ENCODE assay signal across 9 cellular contexts in the genomic region with DNA sequence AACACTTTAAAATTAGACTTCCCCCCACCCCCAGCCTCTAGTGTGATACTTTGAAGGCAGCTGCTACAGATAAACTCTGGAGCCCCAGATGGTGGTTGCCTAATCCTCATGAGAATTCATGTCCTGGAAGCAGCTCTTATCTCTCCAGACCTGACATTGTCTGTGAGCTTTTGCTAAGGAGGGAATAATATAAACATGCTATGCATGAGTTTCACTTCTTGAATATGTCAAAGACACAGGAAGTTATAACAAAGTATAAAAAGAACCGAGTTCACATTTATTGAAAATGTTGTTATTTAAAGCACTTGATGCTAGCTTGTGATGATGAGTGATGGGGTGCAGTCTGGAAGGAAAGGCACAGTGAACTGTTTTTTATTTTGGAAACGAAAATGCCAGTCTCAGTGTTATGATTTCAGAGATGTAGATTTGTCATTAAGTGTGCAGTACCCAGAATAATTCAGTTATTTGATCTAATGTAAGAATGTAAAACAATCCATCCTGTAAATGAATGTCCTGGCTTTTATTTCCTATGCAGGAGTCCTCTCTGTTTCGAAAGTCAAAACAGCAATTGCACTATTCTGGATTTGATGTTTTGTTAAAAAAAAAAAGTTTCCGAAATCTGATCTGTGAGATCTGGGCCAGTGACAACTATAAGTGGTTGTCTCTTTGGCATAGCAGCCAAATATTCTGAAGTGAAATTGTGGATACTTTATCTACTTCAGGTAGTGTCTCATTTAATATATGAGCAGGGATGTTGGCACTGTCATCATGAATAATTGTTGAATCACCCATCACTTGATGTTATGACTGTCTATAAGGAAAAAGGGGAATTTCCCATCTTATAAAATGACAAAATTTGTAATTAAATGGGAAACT.
A peak's percentile ranks its signal among the peaks of the same experiment; 100 is the strongest.
DNase-seq lines count a peak whose midpoint lies in the region; ATAC-seq and TF ChIP-seq lines count a peak whose summit lies in the region.
"Had no signal": no experiment of that assay in that cellular context is flagged by ENCODE, and none has a peak within 500 bp of the region (broad histone marks: within the 10 kb centered on the region; RNA-seq: fewer than 3 reads in every experiment).

No MANE protein-coding gene starts in this region.

- H3K9me3 ChIP-seq in DND-41 (ENCODE audit: insufficient read depth, low read length, severe bottlenecking) (no peaks in the 10 kb centered on the region), adipocyte (ENCODE audit: control insufficient read depth, low read length) (no peaks in the 10 kb centered on the region), skeletal muscle satellite cell (replicated peaks; ENCODE audit: low read length) (no peaks in the 10 kb centered on the region), body of pancreas (no peaks in the 10 kb centered on the region)
- H3K9me3 ChIP-seq: gastrocnemius medialis had no signal

- H3K4me2 ChIP-seq in DND-41 (ENCODE audit: insufficient read depth, low read length) (peak overlapping the region; percentile 49), skeletal muscle satellite cell (ENCODE audit: low read length) (peak overlapping the region; percentile 41)

- intact Hi-C loops in body of pancreas (cut with DNase I): no loop called here

- TF ChIP-seq CTCF in DND-41 (IDR thresholded peaks at IDR 0.05; ENCODE audit: borderline replicate concordance, extremely low read depth, low read length, poor library complexity, severe bottlenecking) (no peak), body of pancreas (IDR thresholded peaks at IDR 0.05) (no peak)

- H3K36me3 ChIP-seq in DND-41 (ENCODE audit: insufficient read depth, low read length): 0 out of 2 replicates have a peak, but pooled peaks cover 3% of the 10 kb centered on the region
- no peaks in the 10 kb centered on the region for H3K36me3 ChIP-seq in adipocyte (ENCODE audit: control insufficient read depth, insufficient read depth, low read length, severe bottlenecking)
- H3K36me3 ChIP-seq in skeletal muscle satellite cell (ENCODE audit: insufficient read depth, low read length): no peaks in the 10 kb centered on the region
- H3K36me3 ChIP-seq in body of pancreas (replicated peaks in 1 of 2; ENCODE audit: insufficient read depth in 1 of 2, low read depth in 2 of 2): no peaks in the 10 kb centered on the region
- H3K36me3 ChIP-seq: gastrocnemius medialis had no signal

- H3K4me3 ChIP-seq in DND-41 (ENCODE audit: low read depth in 1 of 2, low read length in 2 of 2) (peak overlapping the region in 1 of 2 experiments; percentile 25; a peak in 1 of 4 replicates), adipocyte (ENCODE audit: low read length) (peak overlapping the region; percentile 3), skeletal muscle satellite cell (ENCODE audit: low read length) (no peak overlapping the region), body of pancreas (no peak overlapping the region)
- H3K4me3 ChIP-seq: gastrocnemius medialis had no signal

- TF ChIP-seq POLR2A in body of pancreas (IDR thresholded peaks at IDR 0.05): no peak

- H3K4me1 ChIP-seq in DND-41 (ENCODE audit: insufficient read depth, low read length) (peaks cover 58% of the 10 kb centered on the region), adipocyte (ENCODE audit: control insufficient read depth, insufficient read depth, low read length) (peaks cover 17% of the 10 kb centered on the region), skeletal muscle satellite cell (ENCODE audit: control insufficient read depth, insufficient read depth, low read length) (peaks cover 28% of the 10 kb centered on the region), body of pancreas (no peaks in the 10 kb centered on the region)

- no peak overlapping the region for H2AFZ ChIP-seq in DND-41 (ENCODE audit: low read depth, low read length)

- peak; percentile 95 for ATAC-seq in DND-41 (ENCODE audit: insufficient read depth, low read depth)
- peak; percentile 53 for ATAC-seq in GM21515 (IDR thresholded peaks at IDR 0.05; ENCODE audit: unreplicated experiment)
- no peak for ATAC-seq in body of pancreas

- H3K27me3 ChIP-seq in DND-41 (ENCODE audit: insufficient read depth, low read length, poor library complexity) (no peaks in the 10 kb centered on the region), adipocyte (replicated peaks; ENCODE audit: control insufficient read depth, insufficient read depth, low read length) (no peaks in the 10 kb centered on the region), skeletal muscle satellite cell (ENCODE audit: control insufficient read depth, insufficient read depth, low read length) (no peaks in the 10 kb centered on the region), body of pancreas (no peaks in the 10 kb centered on the region)
- H3K27me3 ChIP-seq: gastrocnemius medialis had no signal

- H3K9ac ChIP-seq in DND-41 (ENCODE audit: low read depth, low read length) (peak overlapping the region; percentile 6; the same call in 1 of the 2 replicates), adipocyte (ENCODE audit: low read length) (peak overlapping the region; percentile 3), skeletal muscle satellite cell (ENCODE audit: low read depth, low read length) (no peak overlapping the region)

- no peaks in the 10 kb centered on the region for H4K20me1 ChIP-seq in DND-41 (ENCODE audit: insufficient read depth, low read length)

- WGBS in body of pancreas, 2 donors: 55 to 64% methylated on average over 4 of the region's 4 CpGs

- peak overlapping the region; percentile 62 for H3K27ac ChIP-seq in DND-41 (ENCODE audit: low read length)
- H3K27ac ChIP-seq in body of pancreas: no peak overlapping the region
- H3K27ac ChIP-seq: gastrocnemius medialis had no signal

- H3K79me2 ChIP-seq in DND-41 (ENCODE audit: insufficient read depth, low read length): peaks cover 20% of the 10 kb centered on the region

- DNase-seq in DND-41: peak; percentile 61
- DNase-seq in MV-4-11 (lab: John Stamatoyannopoulos, UW): peak; percentile 98
- peak; percentile 24 for DNase-seq in adipocyte (ENCODE audit: low read depth)
- DNase-seq in DMS53 treated with DMSO at 0.1 percent for 48 hours (lab: John Stamatoyannopoulos, UW; ENCODE audit: unreplicated experiment): no peak
- no peak for DNase-seq in body of pancreas
- DNase-seq in HuH-7.5 (ENCODE audit: low spot score): no peak
- DNase-seq: gastrocnemius medialis had no signal

Comparison
In these comparisons a context has a peak if more than half of its experiments do, and no peak if none do; other contexts are left out.
1. DNase-seq: peak in DND-41 (single experiment), MV-4-11 (single experiment) and adipocyte (single experiment); none in DMS53 treated with DMSO at 0.1 percent for 48 hours (single experiment), body of pancreas (0 of 4) and HuH-7.5 (single experiment).